In the genomic region with DNA sequence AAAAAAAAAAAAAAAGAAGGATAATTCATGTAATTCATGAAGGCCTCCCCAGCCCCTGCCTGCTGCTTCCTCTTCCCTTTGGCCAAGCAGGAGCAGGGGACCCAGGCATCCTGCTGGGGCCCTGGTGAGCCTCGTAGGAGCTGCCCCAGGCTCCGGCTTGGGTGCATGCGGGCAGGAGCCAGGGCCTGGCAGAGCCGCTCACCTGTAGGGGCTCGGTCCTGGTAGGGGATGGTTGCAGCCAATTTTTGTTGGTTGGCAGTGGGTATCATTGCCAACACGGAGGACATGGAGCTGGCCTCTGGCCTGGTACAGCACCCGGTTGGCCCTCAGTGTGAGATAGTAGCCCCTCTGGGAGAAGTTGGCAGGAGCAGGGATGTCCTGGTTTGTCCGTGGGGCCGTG, we compare ENCODE assay signal across 15 cellular contexts. TPM values are rescaled to one million over a fixed set of nuclear protein-coding genes. Genes with fewer than 3 reads are reported as not detected.
"Had no signal": no experiment of that assay in that cellular context is flagged by ENCODE, and none has a peak within 500 bp of the region (broad histone marks: within the 10 kb centered on the region; RNA-seq: fewer than 3 reads in every experiment).

No MANE protein-coding gene starts in this region.

RNA-seq across cellular contexts. Expression of a gene that starts 10.2 kb away (rescaled TPM):
- total RNA-seq: stomach, subcutaneous adipose tissue, suprapubic skin, temporal lobe, thoracic aorta, thyroid gland, tibial nerve, transverse colon, upper lobe of left lung, upper lobe of right lung, ureter, urinary bladder, uterus, vagina had no signal
- polyA plus RNA-seq: stomach, thymus, urinary bladder had no signal
